In the genomic region with DNA sequence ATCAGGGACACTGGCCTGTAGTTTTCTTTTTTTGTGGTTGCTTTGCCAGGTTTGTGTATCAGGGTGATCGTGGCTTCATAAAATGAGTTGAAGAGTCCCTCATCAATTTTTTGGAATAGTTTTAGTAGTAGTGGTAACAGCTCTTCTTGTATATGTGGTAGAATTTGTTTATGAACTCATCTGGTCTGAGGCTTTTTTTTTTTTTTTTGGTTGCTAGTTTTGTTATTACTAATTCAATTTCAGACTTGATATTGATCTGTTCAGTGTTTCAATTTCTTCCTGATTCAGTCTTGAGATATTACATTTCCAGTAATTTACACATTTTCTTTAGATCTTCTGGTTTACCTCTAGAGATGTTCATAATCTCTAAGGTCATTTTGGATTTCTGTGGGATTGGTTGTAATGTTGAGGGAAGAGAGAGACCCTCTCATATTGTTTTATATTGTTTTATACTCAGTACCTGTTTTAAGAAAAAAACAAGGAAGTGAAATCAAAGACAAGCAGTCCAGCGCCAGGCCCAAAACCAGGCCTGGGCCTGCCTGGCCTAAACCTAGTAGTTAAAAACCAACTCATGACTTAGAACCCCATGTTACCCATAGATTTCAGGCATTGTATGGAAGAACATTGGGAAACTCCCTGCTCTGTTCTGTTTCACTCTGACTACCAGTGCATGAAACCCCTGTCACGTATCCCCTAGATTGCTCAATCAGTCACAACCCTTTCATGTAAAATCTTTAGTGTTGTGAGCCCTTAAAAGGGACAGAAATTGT, we compare ENCODE assay signal across 7 cellular contexts.
ATAC-seq lines count a peak whose summit lies in the region.

No MANE protein-coding gene starts in this region.

- peak; percentile 91 for ATAC-seq in GM18499 (IDR thresholded peaks at IDR 0.05; ENCODE audit: insufficient read depth, unreplicated experiment)
- ATAC-seq in GM19023 (IDR thresholded peaks at IDR 0.05; ENCODE audit: unreplicated experiment), result peak; percentile 86
- ATAC-seq in GM21381 (IDR thresholded peaks at IDR 0.05; ENCODE audit: unreplicated experiment), result peak; percentile 67
- peak; percentile 56 for ATAC-seq in HG02588 (IDR thresholded peaks at IDR 0.05; ENCODE audit: unreplicated experiment)
- peak; percentile 82 for ATAC-seq in HG02970 (IDR thresholded peaks at IDR 0.05; ENCODE audit: low FRiP score, unreplicated experiment)
- peak; percentile 83 for ATAC-seq in HG03196 (IDR thresholded peaks at IDR 0.05; ENCODE audit: unreplicated experiment)
- ATAC-seq in HG03571 (IDR thresholded peaks at IDR 0.05; ENCODE audit: unreplicated experiment), result peak; percentile 94

Comparison
In these comparisons a context has a peak if more than half of its experiments do, and no peak if none do; other contexts are left out.
1. Peak in every context shown above with its lines: ATAC-seq.